19 cellular contexts compared by ENCODE assay signal in the genomic region with DNA sequence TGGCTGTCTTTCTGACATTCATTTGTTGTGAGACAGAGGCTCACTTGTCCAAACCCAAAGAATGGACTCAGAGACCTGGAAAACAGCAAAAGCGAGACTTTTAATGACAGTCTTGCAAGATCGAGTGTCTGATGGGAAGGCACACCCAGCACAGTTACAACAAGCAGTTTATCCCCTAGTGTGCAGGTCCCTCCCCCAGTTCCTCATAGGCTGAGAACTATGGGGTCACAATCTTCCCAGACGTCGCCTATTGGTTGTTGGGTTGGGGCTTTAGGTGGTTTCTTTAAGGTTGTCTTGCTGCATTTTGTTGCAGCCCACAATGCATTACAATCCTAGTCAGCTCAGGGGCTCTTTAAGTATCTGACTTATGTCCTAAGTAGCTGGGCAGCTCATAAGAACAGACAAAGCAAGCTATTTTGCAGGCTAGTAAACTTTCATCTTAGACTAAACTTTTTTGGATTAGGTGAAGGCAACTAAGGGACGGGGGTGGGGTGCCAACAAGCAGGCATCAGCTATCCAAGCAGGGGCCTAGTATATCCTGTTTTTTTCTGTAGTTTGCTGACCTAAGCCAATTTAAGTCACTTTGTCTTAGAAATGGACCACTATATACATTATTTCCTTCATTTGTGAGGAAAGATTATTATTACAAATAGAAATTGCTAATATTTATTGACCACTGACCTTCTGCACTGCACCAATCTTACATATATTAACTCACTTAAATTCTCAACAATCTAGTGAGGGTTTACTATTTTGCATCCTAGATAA.
DNase-seq lines count a peak whose midpoint lies in the region; ATAC-seq, FAIRE-seq and TF ChIP-seq lines count a peak whose summit lies in the region.
"Had no signal": no experiment of that assay in that cellular context is flagged by ENCODE, and none has a peak within 500 bp of the region (broad histone marks: within the 10 kb centered on the region; RNA-seq: fewer than 3 reads in every experiment).

No MANE protein-coding gene starts in this region.

- no peaks in the 10 kb centered on the region for H3K27me3 ChIP-seq in neural progenitor cell
- H3K27me3 ChIP-seq in upper lobe of left lung: no peaks in the 10 kb centered on the region

- H3K36me3 Mint-ChIP-seq in chondrocyte (ENCODE audit: low read depth) (no peaks in the 10 kb centered on the region), neural progenitor cell (no peaks in the 10 kb centered on the region)

- TF ChIP-seq POLR2A in NB4 (IDR thresholded peaks at IDR 0.05; ENCODE audit: extremely low read depth, insufficient read length): no peak
- TF ChIP-seq POLR2A in H54 (IDR thresholded peaks at IDR 0.05; ENCODE audit: low read depth, low read length): no peak
- no peak for TF ChIP-seq POLR2A in upper lobe of left lung (IDR thresholded peaks at IDR 0.05)

- H3K36me3 ChIP-seq in neural progenitor cell (no peaks in the 10 kb centered on the region), upper lobe of left lung (no peaks in the 10 kb centered on the region)

- H3K9me3 ChIP-seq in neural progenitor cell (ENCODE audit: low read depth) (no peaks in the 10 kb centered on the region), upper lobe of left lung (no peaks in the 10 kb centered on the region)

- H3K9ac ChIP-seq in neural progenitor cell: no peak overlapping the region

- H3K4me1 Mint-ChIP-seq in chondrocyte (ENCODE audit: low read depth): peaks cover 33% of the 10 kb centered on the region
- H3K4me1 Mint-ChIP-seq in neural progenitor cell: no peaks in the 10 kb centered on the region
- H3K4me1 Mint-ChIP-seq: B cell, IgD-negative memory B cell had no signal

- H3K9me3 Mint-ChIP-seq in chondrocyte (ENCODE audit: low read depth): peaks cover 4% of the 10 kb centered on the region
- H3K9me3 Mint-ChIP-seq in neural progenitor cell: no peaks in the 10 kb centered on the region
- H3K9me3 Mint-ChIP-seq: CD4-positive, alpha-beta T cell had no signal

- ATAC-seq in upper lobe of left lung (ENCODE audit: low FRiP score in 2 of 2): no peak
- ATAC-seq: GM12878 had no signal

- no peak overlapping the region for H3K4me2 ChIP-seq in neural progenitor cell

- H3F3A ChIP-seq in neural progenitor cell (ENCODE audit: low read depth): no peaks in the 10 kb centered on the region

- H3K27ac ChIP-seq in neural progenitor cell (no peak overlapping the region), upper lobe of left lung (no peak overlapping the region)
- H3K27ac ChIP-seq: HL-60 had no signal

- peak overlapping the region; percentile 42 for H2AFZ ChIP-seq in neural progenitor cell (replicated peaks)

- H3K79me2 ChIP-seq in neural progenitor cell (ENCODE audit: low read depth): no peaks in the 10 kb centered on the region

- FAIRE-seq in H54 (lab: Jason Lieb, UNC): no peak
- FAIRE-seq: A204.1, GM12878, GM19239 had no signal

- H3K4me1 ChIP-seq in neural progenitor cell: peaks cover 7% of the 10 kb centered on the region
- peaks cover 0 to 11% (median 6%) of the 10 kb centered on the region in 4 donors for H3K4me1 ChIP-seq in upper lobe of left lung

- H3K4me3 Mint-ChIP-seq in chondrocyte (ENCODE audit: unreplicated experiment): no peak overlapping the region
- no peak overlapping the region for H3K4me3 Mint-ChIP-seq in neural progenitor cell
- H3K4me3 Mint-ChIP-seq: B cell; CD4-positive, alpha-beta T cell; IgD-negative memory B cell had no signal

- H3K4me3 ChIP-seq in NB4 (ENCODE audit: low read depth, low read length) (no peak overlapping the region), neural progenitor cell (no peak overlapping the region), upper lobe of left lung (no peak overlapping the region)
- H3K4me3 ChIP-seq: GM12878 had no signal

- H3K27ac Mint-ChIP-seq in chondrocyte (ENCODE audit: unreplicated experiment): peak overlapping the region; percentile 62
- no peak overlapping the region for H3K27ac Mint-ChIP-seq in neural progenitor cell
- H3K27ac Mint-ChIP-seq: B cell; CD4-positive, alpha-beta T cell; IgD-negative memory B cell had no signal

- no peaks in the 10 kb centered on the region for H3K27me3 Mint-ChIP-seq in chondrocyte (ENCODE audit: low read depth)
- peaks cover 2% of the 10 kb centered on the region for H3K27me3 Mint-ChIP-seq in neural progenitor cell (ENCODE audit: insufficient read depth, low read depth)

- DNase-seq in NB4 (ENCODE audit: low read depth) (peak; percentile 18), chondrocyte (ENCODE audit: low spot score) (no peak), neural progenitor cell (ENCODE audit: low spot score) (peak; percentile 10), DMS53 treated with DMSO at 0.1 percent for 48 hours (lab: John Stamatoyannopoulos, UW; ENCODE audit: unreplicated experiment) (no peak), H54 (ENCODE audit: insufficient read length, low spot score) (no peak), upper lobe of left lung (no peak)
- no peak for DNase-seq in stimulated activated CD8-positive, alpha-beta memory T cell treated with anti-CD3 and anti-CD28 coated beads, Interleukin-4, amount 100 ng/mL, for 48 hours
- DNase-seq: C1 segment of cervical spinal cord; Calu3; CD4-positive, alpha-beta T cell; DMS 273 treated with DMSO at 0.1 percent for 48 hours; DMS79; H7 had no signal

- WGBS in upper lobe of left lung, 2 donors: 94 to 99% methylated on average over 5 of the region's 5 CpGs

- no peaks in the 10 kb centered on the region for H4K20me1 ChIP-seq in neural progenitor cell (ENCODE audit: low read depth)

- TF ChIP-seq CTCF in NB4 (IDR thresholded peaks at IDR 0.05; ENCODE audit: low read depth, low read length): no peak
- no peak for TF ChIP-seq CTCF in chondrocyte (IDR thresholded peaks at IDR 0.05)
- no peak for TF ChIP-seq CTCF in neural progenitor cell (IDR thresholded peaks at IDR 0.05)
- no peak for TF ChIP-seq CTCF in upper lobe of left lung (IDR thresholded peaks at IDR 0.05)

- no peak for TF ChIP-seq EP300 in upper lobe of left lung (IDR thresholded peaks at IDR 0.05)

Comparison
In these comparisons a context has a peak if more than half of its experiments do, and no peak if none do; other contexts are left out.
1. DNase-seq: peak in NB4 (single experiment) and neural progenitor cell (single experiment); none in chondrocyte (single experiment), stimulated activated CD8-positive, alpha-beta memory T cell treated with anti-CD3 and anti-CD28 coated beads, Interleukin-4, amount 100 ng/mL, for 48 hours (single experiment), DMS53 treated with DMSO at 0.1 percent for 48 hours (single experiment), H54 (single experiment) and upper lobe of left lung (0 of 2).